In genomic region chr14:45028107-45028626, GRCh38 we compare ENCODE assay signal across 11 cellular contexts.
"Had no signal": no experiment of that assay in that cellular context is flagged by ENCODE, and none has a peak within 500 bp of the region (broad histone marks: within the 10 kb centered on the region; RNA-seq: fewer than 3 reads in every experiment).

No MANE protein-coding gene starts in this region.

- H3K9me3 ChIP-seq: mucosa of descending colon, neutrophil, right atrium auricular region had no signal

- H3K27ac Mint-ChIP-seq: activated CD4-positive, alpha-beta memory T cell treated with anti-CD3 and anti-CD28 coated beads for 36 hours; activated naive CD8-positive, alpha-beta T cell treated with anti-CD3 and anti-CD28 coated beads, Interleukin-2, amount 10 ng/mL, durations not matched to agents 7 days and 5 days; immature natural killer cell; naive thymus-derived CD8-positive, alpha-beta T cell had no signal

- H3K4me3 ChIP-seq: mucosa of descending colon, right atrium auricular region had no signal

- H3K9me3 Mint-ChIP-seq: activated CD4-positive, alpha-beta memory T cell treated with anti-CD3 and anti-CD28 coated beads for 36 hours; activated naive CD8-positive, alpha-beta T cell treated with anti-CD3 and anti-CD28 coated beads, Interleukin-2, amount 10 ng/mL, durations not matched to agents 7 days and 5 days; immature natural killer cell; naive thymus-derived CD8-positive, alpha-beta T cell had no signal

- ATAC-seq: esophagus mucosa; mucosa of descending colon; naive thymus-derived CD8-positive, alpha-beta T cell had no signal

- H3K4me1 ChIP-seq: right atrium auricular region had no signal

- H3K27ac ChIP-seq: neutrophil, right atrium auricular region had no signal

- H3K27me3 ChIP-seq: neutrophil, right atrium auricular region had no signal

- H3K27me3 Mint-ChIP-seq: activated CD4-positive, alpha-beta memory T cell treated with anti-CD3 and anti-CD28 coated beads for 36 hours; activated naive CD8-positive, alpha-beta T cell treated with anti-CD3 and anti-CD28 coated beads, Interleukin-2, amount 10 ng/mL, durations not matched to agents 7 days and 5 days; naive thymus-derived CD8-positive, alpha-beta T cell had no signal

- H3K4me1 Mint-ChIP-seq: activated naive CD8-positive, alpha-beta T cell treated with anti-CD3 and anti-CD28 coated beads, Interleukin-2, amount 10 ng/mL, durations not matched to agents 7 days and 5 days; immature natural killer cell; naive thymus-derived CD8-positive, alpha-beta T cell had no signal

- FAIRE-seq: astrocyte had no signal

- H3K4me3 Mint-ChIP-seq: activated CD4-positive, alpha-beta memory T cell treated with anti-CD3 and anti-CD28 coated beads for 36 hours; activated naive CD8-positive, alpha-beta T cell treated with anti-CD3 and anti-CD28 coated beads, Interleukin-2, amount 10 ng/mL, durations not matched to agents 7 days and 5 days; immature natural killer cell; naive thymus-derived CD8-positive, alpha-beta T cell had no signal

- DNase-seq: activated CD4-positive, alpha-beta memory T cell treated with anti-CD3 and anti-CD28 coated beads for 36 hours; activated naive CD8-positive, alpha-beta T cell treated with anti-CD3 and anti-CD28 coated beads, Interleukin-2, amount 10 ng/mL, durations not matched to agents 7 days and 5 days; glutamatergic neuron; immature natural killer cell; mucosa of descending colon; naive thymus-derived CD8-positive, alpha-beta T cell; small intestine had no signal
